Comparison of ENCODE assay signal across 9 cellular contexts in the genomic region with DNA sequence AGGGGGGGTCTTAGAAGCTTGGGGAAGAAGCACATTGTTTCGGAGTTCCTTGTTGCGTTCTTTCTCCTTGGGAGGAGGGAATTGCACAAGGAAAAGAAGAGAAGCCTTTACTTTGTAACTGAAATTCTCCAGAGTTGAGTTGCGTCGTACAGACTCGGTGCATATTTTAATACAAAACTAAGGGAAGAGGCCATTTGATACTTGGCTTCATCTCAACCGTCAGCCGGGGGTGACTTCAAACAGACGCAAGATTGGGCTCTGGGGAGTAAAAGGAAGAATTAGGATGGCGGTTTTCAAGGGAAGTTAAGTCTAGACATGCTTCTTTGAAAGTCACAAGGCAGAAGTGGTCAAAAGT. TPM values are rescaled to one million over a fixed set of nuclear protein-coding genes. Genes with fewer than 3 reads are reported as not detected.
DNase-seq lines count a peak whose midpoint lies in the region; ATAC-seq and TF ChIP-seq lines count a peak whose summit lies in the region.
"Had no signal": no experiment of that assay in that cellular context is flagged by ENCODE, and none has a peak within 500 bp of the region (broad histone marks: within the 10 kb centered on the region; RNA-seq: fewer than 3 reads in every experiment).

No MANE protein-coding gene starts in this region.

- peak overlapping the region in 1 of 7 donors; percentile 67 for H3K27ac Mint-ChIP-seq in CD14-positive monocyte

- H3K27me3 Mint-ChIP-seq in CD14-positive monocyte (ENCODE audit: low read depth in 3 of 3), result peaks cover 78 to 89% (median 82%) of the 10 kb centered on the region in 3 donors

- no peaks in the 10 kb centered on the region for H3K9me3 ChIP-seq in Panc1 (ENCODE audit: control insufficient read depth, insufficient read depth, low read depth, low read length)
- no peaks in the 10 kb centered on the region for H3K9me3 ChIP-seq in esophagus squamous epithelium
- no peaks in the 10 kb centered on the region for H3K9me3 ChIP-seq in neutrophil

- no peak for TF ChIP-seq CTCF in CD14-positive monocyte (IDR thresholded peaks at IDR 0.05)
- no peak for TF ChIP-seq CTCF in Panc1 (IDR thresholded peaks at IDR 0.05)
- no peak for TF ChIP-seq CTCF in esophagus squamous epithelium (IDR thresholded peaks at IDR 0.05)
- no peak for TF ChIP-seq CTCF in neutrophil (IDR thresholded peaks at IDR 0.05)

- H3K36me3 Mint-ChIP-seq in CD14-positive monocyte, result peaks cover 7 to 18% of the 10 kb centered on the region in 2 donors

- peaks cover 0 to 34% (median 12%) of the 10 kb centered on the region in 7 donors for H3K9me3 Mint-ChIP-seq in CD14-positive monocyte

- peak; percentile 10; the same call in 1 of the 2 replicates for ATAC-seq in Panc1
- no peak for ATAC-seq in GM18511 (IDR thresholded peaks at IDR 0.05; ENCODE audit: unreplicated experiment)

- in situ Hi-C loops in Panc1 (cut with HindIII; ENCODE audit: low pct_unique_long_range_greater_than_20kb, low sequenced_read_pairs), result no loop called here

- H3K36me3 ChIP-seq in Panc1 (ENCODE audit: control insufficient read depth, insufficient read depth, low read length) (no peaks in the 10 kb centered on the region), esophagus squamous epithelium (no peaks in the 10 kb centered on the region), neutrophil (no peaks in the 10 kb centered on the region)

- peak overlapping the region; percentile 23; the same call in 1 of the 2 replicates for H3K27ac ChIP-seq in Panc1 (ENCODE audit: low read length)
- H3K27ac ChIP-seq in esophagus squamous epithelium, result peak overlapping the region in 2 of 4 donors; percentile 47 to 53
- no peak overlapping the region for H3K27ac ChIP-seq in neutrophil

- peaks cover 45% of the 10 kb centered on the region for H3K4me1 Mint-ChIP-seq in CD14-positive monocyte

- CTCF ChIA-PET in Panc1 (lab: Charles Lee), result no interaction called here

- TF ChIP-seq POLR2A in esophagus squamous epithelium (IDR thresholded peaks at IDR 0.05), result no peak

- POLR2A ChIA-PET in Panc1 (lab: Charles Lee), result no interaction called here

- intact Hi-C loops in CD14-positive monocyte (cut with micrococcal nuclease), result no loop called here
- intact Hi-C loops in Panc1 (cut with micrococcal nuclease; ENCODE audit: unreplicated experiment), result no loop called here
- intact Hi-C loops in esophagus squamous epithelium (cut with DNase I), result no loop called here

- H3K4me1 ChIP-seq in Panc1 (ENCODE audit: control insufficient read depth, insufficient read depth, low read length) (peaks cover 10% of the 10 kb centered on the region), esophagus squamous epithelium (peaks cover 28 to 44% (median 32%) of the 10 kb centered on the region in 3 donors), neutrophil (ENCODE audit: control insufficient read depth in 1 of 2, insufficient read depth in 1 of 2, low read depth in 1 of 2, low read length in 1 of 2) (peaks cover 32 to 37% of the 10 kb centered on the region in 2 experiments)

- 0% methylated on average over 9 of the region's 9 CpGs for WGBS in esophagus squamous epithelium, 2 donors

- H3K4me3 ChIP-seq in Panc1 (ENCODE audit: low read depth in 2 of 2, low read length in 2 of 2) (peak overlapping the region; percentile 44 to 67), esophagus squamous epithelium (peak overlapping the region; percentile 38 to 66 (median 54)), neutrophil (ENCODE audit: low read depth in 1 of 2, low read length in 1 of 2) (peak overlapping the region; percentile 33 to 53)

- H3K27me3 ChIP-seq in Panc1 (ENCODE audit: control insufficient read depth, insufficient read depth, low read length) (peaks cover 20% of the 10 kb centered on the region), esophagus squamous epithelium (peaks cover 0 to 93% (median 13%) of the 10 kb centered on the region in 4 donors), neutrophil (peaks cover 100% of the 10 kb centered on the region)

- no TSS peak for BruUV-seq in Panc1 (replicated peaks; lab: Mats Ljungman, UMichigan)

- DNase-seq in CD14-positive monocyte (ENCODE audit: low spot score) (no peak), Panc1 (ENCODE audit: low read depth, low spot score) (no peak), esophagus squamous epithelium (lab: John Stamatoyannopoulos, UW) (no peak), HuH-7 (ENCODE audit: low spot score) (no peak), NCI-H2227 (lab: John Stamatoyannopoulos, UW; ENCODE audit: unreplicated experiment) (no peak)
- no peak for DNase-seq in effector CD4-positive, alpha-beta T cell
- DNase-seq: NCI-H187 had no signal

- peak overlapping the region; percentile 84 to 98 for H3K4me3 Mint-ChIP-seq in CD14-positive monocyte

RNA-seq across cellular contexts. Expression of a gene that starts 1.5 kb away (rescaled TPM):
- not detected for polyA plus RNA-seq in CD14-positive monocyte
- 0.23 TPM for total RNA-seq in Panc1 (2021; ENCODE audit: unreplicated experiment)
- polyA plus RNA-seq in Panc1 (2012; ENCODE audit: insufficient read length), result 0.13 TPM
- 1 to 10 TPM in 2 of 4 donors, under 1 TPM in 2; 0.53 to 1.6 (median 0.95) TPM for total RNA-seq in esophagus squamous epithelium
